Comparison of ENCODE assay signal across 1 cellular context in the genomic region with DNA sequence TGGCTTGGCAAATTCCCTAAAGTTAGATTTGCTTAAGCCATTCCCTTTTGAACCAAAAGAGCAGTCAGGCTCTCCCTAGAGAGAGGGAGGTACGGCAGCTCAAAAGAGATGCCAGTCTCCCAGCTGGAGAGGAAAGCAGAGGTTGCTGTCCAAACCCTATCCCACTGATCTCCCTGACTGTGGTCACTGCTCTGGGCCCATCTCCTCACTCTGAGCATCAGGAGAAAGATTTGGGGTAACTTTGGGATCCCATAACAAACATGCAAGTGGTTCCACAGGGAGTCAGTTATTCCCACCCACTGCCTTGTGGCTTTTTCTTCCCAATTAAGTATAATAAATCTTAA.
TF ChIP-seq lines count a peak whose summit lies in the region.

No MANE protein-coding gene starts in this region.

TF ChIP-seq in IMR-90, 13 proteins besides CTCF, POLR2A, EP300 and RAD21 (continued from another document):
- TF ChIP-seq, protein P1, sequence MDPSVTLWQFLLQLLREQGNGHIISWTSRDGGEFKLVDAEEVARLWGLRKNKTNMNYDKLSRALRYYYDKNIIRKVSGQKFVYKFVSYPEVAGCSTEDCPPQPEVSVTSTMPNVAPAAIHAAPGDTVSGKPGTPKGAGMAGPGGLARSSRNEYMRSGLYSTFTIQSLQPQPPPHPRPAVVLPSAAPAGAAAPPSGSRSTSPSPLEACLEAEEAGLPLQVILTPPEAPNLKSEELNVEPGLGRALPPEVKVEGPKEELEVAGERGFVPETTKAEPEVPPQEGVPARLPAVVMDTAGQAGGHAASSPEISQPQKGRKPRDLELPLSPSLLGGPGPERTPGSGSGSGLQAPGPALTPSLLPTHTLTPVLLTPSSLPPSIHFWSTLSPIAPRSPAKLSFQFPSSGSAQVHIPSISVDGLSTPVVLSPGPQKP (IDR thresholded peaks at IDR 0.05; ENCODE audit: borderline replicate concordance, low read depth, low read length): no peak
- no peak for TF ChIP-seq MXI1 (IDR thresholded peaks at IDR 0.05; ENCODE audit: borderline replicate concordance, low read depth, low read length)
- TF ChIP-seq SMC3 (IDR thresholded peaks at IDR 0.05; ENCODE audit: low read depth, low read length): no peak
- TF ChIP-seq RCOR1 (IDR thresholded peaks at IDR 0.05; ENCODE audit: insufficient replicate concordance, low read length): no peak
- no peak for TF ChIP-seq RFX5 (IDR thresholded peaks at IDR 0.05; ENCODE audit: low read depth, low read length)
- no peak for TF ChIP-seq FOS (IDR thresholded peaks at IDR 0.05; ENCODE audit: low read depth, low read length)
- TF ChIP-seq CEBPB (IDR thresholded peaks at IDR 0.05; ENCODE audit: low read depth, low read length): no peak
- TF ChIP-seq, protein P2, sequence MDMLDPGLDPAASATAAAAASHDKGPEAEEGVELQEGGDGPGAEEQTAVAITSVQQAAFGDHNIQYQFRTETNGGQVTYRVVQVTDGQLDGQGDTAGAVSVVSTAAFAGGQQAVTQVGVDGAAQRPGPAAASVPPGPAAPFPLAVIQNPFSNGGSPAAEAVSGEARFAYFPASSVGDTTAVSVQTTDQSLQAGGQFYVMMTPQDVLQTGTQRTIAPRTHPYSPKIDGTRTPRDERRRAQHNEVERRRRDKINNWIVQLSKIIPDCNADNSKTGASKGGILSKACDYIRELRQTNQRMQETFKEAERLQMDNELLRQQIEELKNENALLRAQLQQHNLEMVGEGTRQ (IDR thresholded peaks at IDR 0.05; ENCODE audit: low read depth, low read length): no peak
- no peak for TF ChIP-seq MAZ (IDR thresholded peaks at IDR 0.05; ENCODE audit: borderline replicate concordance, low read depth, low read length)
- TF ChIP-seq CHD1 (IDR thresholded peaks at IDR 0.05; ENCODE audit: low read depth, low read length): no peak
